ENCODE assay signal across 8 cellular contexts in the genomic region with DNA sequence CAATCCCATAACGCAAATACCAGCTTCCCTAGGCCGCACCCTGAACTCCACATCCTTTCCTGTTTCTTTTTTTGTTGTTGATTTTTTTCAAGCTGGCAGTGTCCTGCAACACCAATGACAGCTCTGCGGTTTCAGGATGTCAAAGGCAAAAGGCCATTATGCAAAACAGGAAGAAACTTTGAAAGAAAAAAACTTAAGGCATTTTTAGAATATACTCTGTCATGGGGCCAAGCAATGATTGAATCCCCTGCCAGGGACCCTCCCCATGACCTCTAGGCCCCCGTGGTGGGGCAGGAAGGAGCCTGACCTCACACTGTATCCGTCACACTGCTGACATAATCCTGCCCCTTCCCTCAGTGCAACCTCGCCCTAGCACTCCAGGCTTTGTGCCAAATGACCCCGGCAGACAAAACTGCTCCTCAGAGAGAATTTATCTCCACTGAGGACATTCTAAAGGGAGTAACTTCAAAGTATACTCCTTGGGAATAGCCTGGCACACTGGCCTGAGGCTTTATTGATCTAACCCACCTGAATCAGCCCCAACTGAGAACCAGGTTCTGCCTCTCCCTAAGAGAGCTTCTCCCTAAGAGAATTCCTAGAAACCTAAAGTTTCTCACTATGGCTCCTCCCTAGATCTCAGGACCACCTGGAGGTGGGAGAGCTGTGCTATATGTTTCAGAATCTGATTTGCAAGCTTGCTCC. TPM values are rescaled to one million over a fixed set of nuclear protein-coding genes. Genes with fewer than 3 reads are reported as not detected.
DNase-seq lines count a peak whose midpoint lies in the region; ATAC-seq and TF ChIP-seq lines count a peak whose summit lies in the region.

No MANE protein-coding gene starts in this region.

- H3K9me3 ChIP-seq in right lobe of liver: no peaks in the 10 kb centered on the region
- no peaks in the 10 kb centered on the region for H3K9me3 ChIP-seq in testis

- in situ Hi-C loops in astrocyte of the spinal cord (cut with HindIII; ENCODE audit: low sequenced_read_pairs): no loop called here

- no peak for TF ChIP-seq POLR2A in right lobe of liver (IDR thresholded peaks at IDR 0.05)
- no peak for TF ChIP-seq POLR2A in testis (IDR thresholded peaks at IDR 0.05)

- peak; percentile 27 for DNase-seq in activated naive CD4-positive, alpha-beta T cell treated with Interleukin-2 at 50 U/mL for 16 hours
- no peak for DNase-seq in activated naive CD4-positive, alpha-beta T cell treated with anti-CD3 and anti-CD28 coated beads, Interleukin-2, amount 50 U/mL, for 16 hours
- DNase-seq in NCI-H226: peak; percentile 58
- DNase-seq in astrocyte of the spinal cord (ENCODE audit: low read depth, low spot score): peak; percentile 61
- DNase-seq in right lobe of liver: peak; percentile 88 to 90 (median 89)
- peak; percentile 81 for DNase-seq in testis
- no peak for DNase-seq in posterior cingulate gyrus

- H3K27ac ChIP-seq in right lobe of liver (peak overlapping the region; percentile 71 to 99 (median 99)), testis (peak overlapping the region; percentile 98 to 99)

- H3K4me3 ChIP-seq in astrocyte of the spinal cord (ENCODE audit: low read depth, low read length) (no peak overlapping the region), right lobe of liver (no peak overlapping the region), testis (no peak overlapping the region)

- H3K36me3 ChIP-seq in right lobe of liver (no peaks in the 10 kb centered on the region), testis (ENCODE audit: low read depth, missing control alignments) (no peaks in the 10 kb centered on the region)

- ATAC-seq in right lobe of liver (peak; percentile 57 to 71 (median 65)), HG02840 (IDR thresholded peaks at IDR 0.05; ENCODE audit: low FRiP score, unreplicated experiment) (no peak)

- peaks cover 2 to 90% (median 38%) of the 10 kb centered on the region in 4 donors for H3K4me1 ChIP-seq in right lobe of liver
- peaks cover 77% of the 10 kb centered on the region for H3K4me1 ChIP-seq in testis

- intact Hi-C loops in right lobe of liver (cut with DNase I) (no loop called here), testis (cut with DNase I; ENCODE audit: low total_unique reads) (no loop called here), posterior cingulate gyrus (cut with DNase I) (no loop called here)

- TF ChIP-seq CTCF in astrocyte of the spinal cord (IDR thresholded peaks at IDR 0.05; ENCODE audit: low read depth, low read length) (no peak), right lobe of liver (IDR thresholded peaks at IDR 0.05) (no peak), testis (IDR thresholded peaks at IDR 0.05) (no peak)

- H3K27me3 ChIP-seq in right lobe of liver: no peaks in the 10 kb centered on the region
- no peaks in the 10 kb centered on the region for H3K27me3 ChIP-seq in testis

- WGBS in right lobe of liver (ENCODE audit: insufficient coverage, low coverage, low lambda C conversion rate, missing lambda C conversion rate): 0% methylated on average over 6 of the region's 7 CpGs
- 26 to 40% methylated on average over 7 of the region's 7 CpGs for WGBS in testis, 2 donors

RNA-seq across cellular contexts. Expression of a gene that starts 7.9 kb away (rescaled TPM):
- total RNA-seq in right lobe of liver (100 to 1,000 TPM in 1 of 6 experiments, 10 to 100 TPM in 5; 48.5 to 145 (median 79.5) TPM), testis (100 to 1,000 TPM; 192 to 212 TPM)
- 112 TPM for polyA plus RNA-seq in testis (ENCODE audit: insufficient read depth, low read depth, low replicate concordance)

Comparison
In these comparisons a context has a peak if more than half of its experiments do, and no peak if none do; other contexts are left out.
1. DNase-seq: peak in activated naive CD4-positive, alpha-beta T cell treated with Interleukin-2 at 50 U/mL for 16 hours (single experiment), NCI-H226 (single experiment), astrocyte of the spinal cord (single experiment), right lobe of liver (3 of 3) and testis (single experiment); none in activated naive CD4-positive, alpha-beta T cell treated with anti-CD3 and anti-CD28 coated beads, Interleukin-2, amount 50 U/mL, for 16 hours (single experiment) and posterior cingulate gyrus (0 of 10).